ENCODE assay signal across 10 cellular contexts in the genomic region with DNA sequence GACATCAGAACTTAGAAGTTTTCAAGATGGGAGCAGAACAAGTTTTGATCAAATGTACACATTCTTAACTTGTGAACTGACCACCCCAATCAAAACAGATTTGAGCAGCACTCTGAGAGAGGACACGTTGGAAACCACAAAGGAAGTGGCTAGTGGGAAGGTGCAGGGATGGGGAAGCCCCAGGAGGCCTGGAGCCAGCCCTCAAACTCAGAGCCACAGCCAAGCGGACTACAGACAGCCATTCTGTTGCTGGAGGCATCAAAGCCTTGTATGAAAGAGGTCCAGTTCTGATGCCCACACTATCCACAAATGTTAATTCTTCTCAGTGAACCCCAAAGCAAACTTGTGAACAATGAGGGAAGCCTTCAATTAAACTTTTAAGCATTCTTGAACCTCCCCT.
DNase-seq lines count a peak whose midpoint lies in the region; ATAC-seq and TF ChIP-seq lines count a peak whose summit lies in the region.
"Had no signal": no experiment of that assay in that cellular context is flagged by ENCODE, and none has a peak within 500 bp of the region (broad histone marks: within the 10 kb centered on the region; RNA-seq: fewer than 3 reads in every experiment).

No MANE protein-coding gene starts in this region.

- H3K36me3 Mint-ChIP-seq in activated CD4-positive, alpha-beta T cell treated with anti-CD3 and anti-CD28 coated beads, Interleukin-2, amount 10 ng/mL, durations not matched to agents 7 days and 5 days (ENCODE audit: low read depth): no peaks in the 10 kb centered on the region
- no peaks in the 10 kb centered on the region for H3K36me3 Mint-ChIP-seq in activated naive CD8-positive, alpha-beta T cell treated with anti-CD3 and anti-CD28 coated beads, Interleukin-2, amount 50 U/mL, for 24 hours (ENCODE audit: low read depth)
- H3K36me3 Mint-ChIP-seq in CD14-positive monocyte: peaks cover 2 to 5% of the 10 kb centered on the region in 2 donors
- H3K36me3 Mint-ChIP-seq: natural killer cell had no signal

- H3K27me3 Mint-ChIP-seq in activated CD4-positive, alpha-beta T cell treated with anti-CD3 and anti-CD28 coated beads, Interleukin-2, amount 10 ng/mL, durations not matched to agents 7 days and 5 days: peaks cover 6% of the 10 kb centered on the region
- H3K27me3 Mint-ChIP-seq in activated naive CD8-positive, alpha-beta T cell treated with anti-CD3 and anti-CD28 coated beads, Interleukin-2, amount 50 U/mL, for 24 hours: no peaks in the 10 kb centered on the region
- H3K27me3 Mint-ChIP-seq in CD14-positive monocyte (ENCODE audit: low read depth in 3 of 3): peaks cover 0 to 5% (median 3%) of the 10 kb centered on the region in 3 donors

- peak; percentile 87 for ATAC-seq in activated naive CD8-positive, alpha-beta T cell treated with anti-CD3 and anti-CD28 coated beads, Interleukin-2, amount 50 U/mL, for 24 hours

- POLR2A ChIA-PET in activated CD4-positive, alpha-beta T cell treated with anti-CD3 and anti-CD28 coated beads, Interleukin-2, amount 10 ng/mL, durations not matched to agents 7 days and 5 days (lab: Charles Lee): no interaction called here

- H3K9me3 Mint-ChIP-seq in activated CD4-positive, alpha-beta T cell treated with anti-CD3 and anti-CD28 coated beads, Interleukin-2, amount 10 ng/mL, durations not matched to agents 7 days and 5 days: no peaks in the 10 kb centered on the region
- no peaks in the 10 kb centered on the region for H3K9me3 Mint-ChIP-seq in activated naive CD8-positive, alpha-beta T cell treated with anti-CD3 and anti-CD28 coated beads, Interleukin-2, amount 50 U/mL, for 24 hours
- no peaks in the 10 kb centered on the region for H3K9me3 Mint-ChIP-seq in CD14-positive monocyte
- H3K9me3 Mint-ChIP-seq: natural killer cell had no signal

- intact Hi-C loops in CD14-positive monocyte (cut with micrococcal nuclease): no loop called here

- TF ChIP-seq CTCF in CD14-positive monocyte (IDR thresholded peaks at IDR 0.05): no peak

- peak; percentile 37 for DNase-seq in activated CD4-positive, alpha-beta T cell treated with anti-CD3 and anti-CD28 coated beads, Interleukin-2, amount 10 ng/mL, durations not matched to agents 7 days and 5 days
- no peak for DNase-seq in activated CD4-positive, alpha-beta T cell treated with anti-CD3 and anti-CD28 coated beads for 1 hour
- peak; percentile 30 for DNase-seq in M059J (ENCODE audit: low read depth)
- peak; percentile 47 for DNase-seq in activated naive CD8-positive, alpha-beta T cell treated with anti-CD3 and anti-CD28 coated beads, Interleukin-2, amount 50 U/mL, for 24 hours
- DNase-seq in stimulated activated CD8-positive, alpha-beta memory T cell treated with anti-CD3 and anti-CD28 coated beads, Interleukin-7, amount 100 ng/mL, for 48 hours (ENCODE audit: extremely low read depth in 1 of 2, low read depth in 1 of 2): peak; percentile 1 to 12
- DNase-seq in OCI-M2 (lab: John Stamatoyannopoulos, UW; ENCODE audit: unreplicated experiment): no peak
- no peak for DNase-seq in stimulated activated naive CD4-positive, alpha-beta T cell (lab: John Stamatoyannopoulos, UW)
- DNase-seq in CD14-positive monocyte (ENCODE audit: low spot score): no peak
- DNase-seq: natural killer cell had no signal

- H3K4me3 Mint-ChIP-seq in activated CD4-positive, alpha-beta T cell treated with anti-CD3 and anti-CD28 coated beads, Interleukin-2, amount 10 ng/mL, durations not matched to agents 7 days and 5 days: no peak overlapping the region
- H3K4me3 Mint-ChIP-seq in activated naive CD8-positive, alpha-beta T cell treated with anti-CD3 and anti-CD28 coated beads, Interleukin-2, amount 50 U/mL, for 24 hours: no peak overlapping the region
- H3K4me3 Mint-ChIP-seq in CD14-positive monocyte: peak overlapping the region in 1 of 2 donors; percentile 41
- H3K4me3 Mint-ChIP-seq: B cell, natural killer cell had no signal

- H3K27ac Mint-ChIP-seq in activated CD4-positive, alpha-beta T cell treated with anti-CD3 and anti-CD28 coated beads, Interleukin-2, amount 10 ng/mL, durations not matched to agents 7 days and 5 days: no peak overlapping the region
- peak overlapping the region; percentile 50 for H3K27ac Mint-ChIP-seq in activated naive CD8-positive, alpha-beta T cell treated with anti-CD3 and anti-CD28 coated beads, Interleukin-2, amount 50 U/mL, for 24 hours
- no peak overlapping the region for H3K27ac Mint-ChIP-seq in CD14-positive monocyte
- H3K27ac Mint-ChIP-seq: B cell had no signal

- peaks cover 56% of the 10 kb centered on the region for H3K4me1 Mint-ChIP-seq in activated CD4-positive, alpha-beta T cell treated with anti-CD3 and anti-CD28 coated beads, Interleukin-2, amount 10 ng/mL, durations not matched to agents 7 days and 5 days
- H3K4me1 Mint-ChIP-seq in activated naive CD8-positive, alpha-beta T cell treated with anti-CD3 and anti-CD28 coated beads, Interleukin-2, amount 50 U/mL, for 24 hours: peaks cover 49% of the 10 kb centered on the region
- H3K4me1 Mint-ChIP-seq in CD14-positive monocyte: peaks cover 58% of the 10 kb centered on the region

- CTCF ChIA-PET in activated CD4-positive, alpha-beta T cell treated with anti-CD3 and anti-CD28 coated beads, Interleukin-2, amount 10 ng/mL, durations not matched to agents 7 days and 5 days (lab: Charles Lee): no interaction called here

Comparison
In these comparisons a context has a peak if more than half of its experiments do, and no peak if none do; other contexts are left out.
1. DNase-seq: peak in activated CD4-positive, alpha-beta T cell treated with anti-CD3 and anti-CD28 coated beads, Interleukin-2, amount 10 ng/mL, durations not matched to agents 7 days and 5 days (single experiment), M059J (single experiment), activated naive CD8-positive, alpha-beta T cell treated with anti-CD3 and anti-CD28 coated beads, Interleukin-2, amount 50 U/mL, for 24 hours (single experiment) and stimulated activated CD8-positive, alpha-beta memory T cell treated with anti-CD3 and anti-CD28 coated beads, Interleukin-7, amount 100 ng/mL, for 48 hours (2 of 2); none in activated CD4-positive, alpha-beta T cell treated with anti-CD3 and anti-CD28 coated beads for 1 hour (single experiment), OCI-M2 (single experiment), stimulated activated naive CD4-positive, alpha-beta T cell (0 of 6) and CD14-positive monocyte (single experiment).